7 cellular contexts compared by ENCODE assay signal in genomic region chr16:15025234-15025951, GRCh38. TPM values are rescaled to one million over a fixed set of nuclear protein-coding genes. Genes with fewer than 3 reads are reported as not detected.
DNase-seq lines count a peak whose midpoint lies in the region; ATAC-seq, FAIRE-seq and TF ChIP-seq lines count a peak whose summit lies in the region.
"Not testable (repeated sequence)": the region's sequence is repeated elsewhere in the genome, so short reads cannot be mapped to it uniquely, and the experiment has no call there.

No MANE protein-coding gene starts in this region.

- not testable (repeated sequence) for BruUV-seq in endothelial cell of umbilical vein (replicated peaks; lab: Mats Ljungman, UMichigan)

- H3K27ac ChIP-seq in Peyer's patch = peak overlapping the region in 3 of 4 donors; percentile 9 to 61 (median 52)
- H3K27ac ChIP-seq in astrocyte (ENCODE audit: low read depth, low read length) = peak overlapping the region; percentile 24
- H3K27ac ChIP-seq in endothelial cell of umbilical vein (ENCODE audit: insufficient read depth, low read depth, low read length) = peak overlapping the region; percentile 10
- peak overlapping the region; percentile 27 for H3K27ac ChIP-seq in left ventricle myocardium inferior (replicated peaks)
- H3K27ac ChIP-seq in small intestine (ENCODE audit: low read depth in 1 of 2, low read length in 1 of 2) = peak overlapping the region; percentile 14 to 51

- H3K27me3 Mint-ChIP-seq in astrocyte (ENCODE audit: low read depth, unreplicated experiment) = not testable (repeated sequence)

- H3K4me3 ChIP-seq in Peyer's patch; astrocyte (ENCODE audit: insufficient read depth, low read depth, low read length); endothelial cell of umbilical vein (replicated peaks in 1 of 3; ENCODE audit: insufficient read depth in 1 of 3, low read depth in 1 of 3, low read length in 3 of 3); left ventricle myocardium inferior; mucosa of descending colon; small intestine (ENCODE audit: low read depth in 1 of 2, low read length in 2 of 2): not testable (repeated sequence)

- peak overlapping the region; percentile 75 for H3K27ac Mint-ChIP-seq in astrocyte (ENCODE audit: unreplicated experiment)

- peaks cover 28% of the 10 kb centered on the region for H3K79me2 ChIP-seq in astrocyte (ENCODE audit: insufficient read depth, low read length)
- not testable (repeated sequence) for H3K79me2 ChIP-seq in endothelial cell of umbilical vein (ENCODE audit: control insufficient read depth, insufficient read depth, low read length)

- H3K9me3 Mint-ChIP-seq in astrocyte (ENCODE audit: unreplicated experiment) = not testable (repeated sequence)

- dilution Hi-C loops in endothelial cell of umbilical vein (cut with MboI; ENCODE audit: extremely low pct_ligation_motif_present, low sequenced_read_pairs) = not testable (repeated sequence)

- H3K4me1 Mint-ChIP-seq in astrocyte (ENCODE audit: low read depth, unreplicated experiment) = peaks cover 30% of the 10 kb centered on the region

- peaks cover 0 to 91% (median 0%) of the 10 kb centered on the region in 3 donors for H3K36me3 ChIP-seq in Peyer's patch
- H3K36me3 ChIP-seq in astrocyte (ENCODE audit: insufficient read depth, low read length) = peaks cover 19% of the 10 kb centered on the region
- H3K36me3 ChIP-seq in endothelial cell of umbilical vein (ENCODE audit: control insufficient read depth in 2 of 2, extremely low read depth in 1 of 2, insufficient read depth in 2 of 2, low read length in 2 of 2) = peaks cover 5 to 14% of the 10 kb centered on the region in 2 experiments
- H3K36me3 ChIP-seq in left ventricle myocardium inferior = peaks cover 74% of the 10 kb centered on the region
- H3K36me3 ChIP-seq in mucosa of descending colon (ENCODE audit: low read depth) = not testable (repeated sequence)
- peaks cover 11 to 18% of the 10 kb centered on the region in 2 donors for H3K36me3 ChIP-seq in small intestine (ENCODE audit: control insufficient read depth in 2 of 2, insufficient read depth in 2 of 2, low read length in 2 of 2)

- not testable (repeated sequence) for H3K4me1 ChIP-seq in Peyer's patch; endothelial cell of umbilical vein (ENCODE audit: control insufficient read depth, extremely low read depth, insufficient read depth, low read length); mucosa of descending colon (ENCODE audit: low read depth); small intestine (ENCODE audit: control insufficient read depth in 2 of 2, insufficient read depth in 1 of 2, low read depth in 1 of 2, low read length in 1 of 2)
- H3K4me1 ChIP-seq in astrocyte (ENCODE audit: insufficient read depth, low read length) (peaks cover 18% of the 10 kb centered on the region), left ventricle myocardium inferior (peaks cover 32% of the 10 kb centered on the region)

- POLR2A ChIA-PET in endothelial cell of umbilical vein (lab: Charles Lee) = not testable (repeated sequence)

- H3K4me2 ChIP-seq in astrocyte (ENCODE audit: low read length) (peak overlapping the region; percentile 44), endothelial cell of umbilical vein (ENCODE audit: insufficient read depth, low read length) (peak overlapping the region; percentile 6)

- not testable (repeated sequence) for TF ChIP-seq CTCF in Peyer's patch (IDR thresholded peaks at IDR 0.05); astrocyte (IDR thresholded peaks at IDR 0.05; ENCODE audit: insufficient read depth, low read depth, low read length); endothelial cell of umbilical vein (IDR thresholded peaks at IDR 0.05; ENCODE audit: extremely low read depth in 1 of 2, insufficient read depth in 1 of 2, low read depth in 1 of 2, low read length in 2 of 2); left ventricle myocardium inferior (IDR thresholded peaks at IDR 0.05; ENCODE audit: borderline replicate concordance); mucosa of descending colon (IDR thresholded peaks at IDR 0.05)

- CTCF ChIA-PET in endothelial cell of umbilical vein (lab: Charles Lee) = not testable (repeated sequence)

- not testable (repeated sequence) for H3K4me3 Mint-ChIP-seq in astrocyte (ENCODE audit: unreplicated experiment)

- not testable (repeated sequence) for H2AFZ ChIP-seq in astrocyte (ENCODE audit: low read depth, low read length); endothelial cell of umbilical vein (ENCODE audit: low read depth, low read length)

- peak overlapping the region; percentile 8 for H3K9ac ChIP-seq in astrocyte (ENCODE audit: low read length)
- H3K9ac ChIP-seq in endothelial cell of umbilical vein (replicated peaks; ENCODE audit: extremely low read depth, insufficient read depth, low read length) = not testable (repeated sequence)

- intact Hi-C loops in endothelial cell of umbilical vein (cut with micrococcal nuclease); left ventricle myocardium inferior (cut with micrococcal nuclease); mucosa of descending colon (cut with DNase I, micrococcal nuclease): not testable (repeated sequence)

- peak; percentile 67 for DNase-seq in ELR (ENCODE audit: low read depth)
- not testable (repeated sequence) for DNase-seq in Peyer's patch, left ventricle myocardium inferior, mucosa of descending colon, small intestine
- DNase-seq in astrocyte (ENCODE audit: low read depth) = peak; percentile 42
- peak; percentile 75 for DNase-seq in endothelial cell of umbilical vein (ENCODE audit: low read depth, low spot score)

- WGBS in small intestine, 3 donors = 78 to 86% (median 84%) methylated on average over 14 of the region's 14 CpGs

- not testable (repeated sequence) for H3K9me3 ChIP-seq in Peyer's patch; astrocyte (ENCODE audit: insufficient read depth, low read depth, low read length); endothelial cell of umbilical vein (replicated peaks; ENCODE audit: control insufficient read depth, insufficient read depth, low read length); left ventricle myocardium inferior (replicated peaks); mucosa of descending colon; small intestine (ENCODE audit: control insufficient read depth, low read depth)

- H3K27me3 ChIP-seq in Peyer's patch; astrocyte (ENCODE audit: insufficient read depth, low read length); endothelial cell of umbilical vein (ENCODE audit: control insufficient read depth in 2 of 2, insufficient read depth in 2 of 2, low read length in 2 of 2); left ventricle myocardium inferior (ENCODE audit: low read depth); small intestine (ENCODE audit: control insufficient read depth in 2 of 2, insufficient read depth in 2 of 2, low read length in 2 of 2): not testable (repeated sequence)

- H4K20me1 ChIP-seq in astrocyte (ENCODE audit: insufficient read depth, low read length) = peaks cover 65% of the 10 kb centered on the region
- H4K20me1 ChIP-seq in endothelial cell of umbilical vein (replicated peaks; ENCODE audit: control insufficient read depth, extremely low read depth, insufficient read depth, low read length) = not testable (repeated sequence)

- peak; percentile 69 for ATAC-seq in mucosa of descending colon

- not testable (repeated sequence) for H3K9me1 ChIP-seq in endothelial cell of umbilical vein (replicated peaks; ENCODE audit: control insufficient read depth, extremely low read depth, insufficient read depth, low read length)

- H3K36me3 Mint-ChIP-seq in astrocyte (ENCODE audit: low read depth, unreplicated experiment) = peaks cover 43% of the 10 kb centered on the region

- not testable (repeated sequence) for TF ChIP-seq POLR2A in Peyer's patch (IDR thresholded peaks at IDR 0.05); endothelial cell of umbilical vein (IDR thresholded peaks at IDR 0.05; ENCODE audit: low read depth, low read length)

- FAIRE-seq in astrocyte (lab: Jason Lieb, UNC) = peak; percentile 88
- FAIRE-seq in endothelial cell of umbilical vein (lab: Jason Lieb, UNC) = peak; percentile 97
- FAIRE-seq in small intestine (lab: Jason Lieb, UNC) = not testable (repeated sequence)

RNA-seq across cellular contexts. Expression of gene NTAN1, which starts 30.5 kb away (rescaled TPM):
- total RNA-seq in Peyer's patch (100 to 1,000 TPM in 1 of 4 donors, 10 to 100 TPM in 3; 20.5 to 115 (median 27.9) TPM), astrocyte (61.3 and 66.3 TPM in 2 replicates), endothelial cell of umbilical vein (93.8 and 94.6 TPM in 2 replicates), left ventricle myocardium inferior (17.9 TPM), mucosa of descending colon (10 to 100 TPM; 28.0 to 45.3 (median 39.8) TPM)
- polyA plus RNA-seq in endothelial cell of umbilical vein (104 and 105 TPM in 2 replicates), small intestine (10 to 100 TPM; 21.0 to 36.2 (median 26.9) TPM)
- polyA plus RNA-seq in endothelial cell of umbilical vein (2011; cell fraction: cytosol; rRNA removed) = 104 and 121 TPM in 2 replicates
- polyA plus RNA-seq in endothelial cell of umbilical vein (2011; cell fraction: nucleus; rRNA removed) = 84.5 and 85.0 TPM in 2 replicates
- polyA plus RNA-seq in endothelial cell of umbilical vein (2012) = 102 and 127 TPM in 2 replicates
- polyA minus RNA-seq in endothelial cell of umbilical vein = 101 and 108 TPM in 2 replicates
- polyA minus RNA-seq in endothelial cell of umbilical vein (2011; cell fraction: cytosol; rRNA and poly(A)+ RNA removed) = 9.7 TPM
- polyA minus RNA-seq in endothelial cell of umbilical vein (2011; cell fraction: nucleus; rRNA and poly(A)+ RNA removed) = 47.0 and 51.6 TPM in 2 replicates

RNA-seq across cellular contexts. Expression of gene PDXDC1, which starts 50.6 kb away (rescaled TPM):
- 100 to 1,000 TPM; 131 to 247 (median 201) TPM for total RNA-seq in Peyer's patch
- total RNA-seq in astrocyte = 123 and 127 TPM in 2 replicates
- total RNA-seq in endothelial cell of umbilical vein = 59.3 and 78.9 TPM in 2 replicates
- 38.9 and 44.6 TPM in 2 replicates for polyA plus RNA-seq in endothelial cell of umbilical vein
- polyA plus RNA-seq in endothelial cell of umbilical vein (2011; cell fraction: cytosol; rRNA removed) = 39.3 and 42.6 TPM in 2 replicates
- polyA plus RNA-seq in endothelial cell of umbilical vein (2011; cell fraction: nucleus; rRNA removed) = 140 and 141 TPM in 2 replicates
- polyA plus RNA-seq in endothelial cell of umbilical vein (2012) = 64.8 and 81.8 TPM in 2 replicates
- polyA minus RNA-seq in endothelial cell of umbilical vein = 143 and 164 TPM in 2 replicates
- 45.5 TPM for polyA minus RNA-seq in endothelial cell of umbilical vein (2011; cell fraction: cytosol; rRNA and poly(A)+ RNA removed)
- polyA minus RNA-seq in endothelial cell of umbilical vein (2011; cell fraction: nucleus; rRNA and poly(A)+ RNA removed) = 68.1 and 97.0 TPM in 2 replicates
- total RNA-seq in left ventricle myocardium inferior = 71.4 TPM
- total RNA-seq in mucosa of descending colon = 100 to 1,000 TPM; 161 to 258 (median 233) TPM
- polyA plus RNA-seq in small intestine = 100 to 1,000 TPM; 116 to 176 (median 122) TPM
